In genomic region chr7:3301831-3302618, GRCh38 we compare ENCODE assay signal across 8 cellular contexts. TPM values are rescaled to one million over a fixed set of nuclear protein-coding genes. Genes with fewer than 3 reads are reported as not detected.
DNase-seq lines count a peak whose midpoint lies in the region; ATAC-seq and TF ChIP-seq lines count a peak whose summit lies in the region.

No MANE protein-coding gene starts in this region.

- H3K36me3 ChIP-seq in ACC112 (ENCODE audit: insufficient read depth, low read length) (no peaks in the 10 kb centered on the region), mesenchymal stem cell (ENCODE audit: control insufficient read depth in 1 of 2, insufficient read depth in 2 of 2, low read depth in 1 of 2, low read length in 2 of 2) (no peaks in the 10 kb centered on the region), thoracic aorta (no peaks in the 10 kb centered on the region)

- no peaks in the 10 kb centered on the region for H3K79me2 ChIP-seq in ACC112 (ENCODE audit: control insufficient read depth, insufficient read depth, low read length, unreplicated experiment)

- H3K9me3 ChIP-seq in mesenchymal stem cell (ENCODE audit: control insufficient read depth, low read length) (no peaks in the 10 kb centered on the region), thoracic aorta (no peaks in the 10 kb centered on the region)

- H3K23ac ChIP-seq in mesenchymal stem cell (ENCODE audit: low read length in 2 of 2): no peak overlapping the region

- H2AFZ ChIP-seq in ACC112 (ENCODE audit: low read length, unreplicated experiment) (no peak overlapping the region), mesenchymal stem cell (ENCODE audit: low read depth, low read length) (peak overlapping the region; percentile 53)

- no peak overlapping the region for H4K8ac ChIP-seq in mesenchymal stem cell (ENCODE audit: low read length)

- no peaks in the 10 kb centered on the region for H3K4me1 ChIP-seq in ACC112 (ENCODE audit: control insufficient read depth, insufficient read depth, low read length, unreplicated experiment)
- H3K4me1 ChIP-seq in mesenchymal stem cell (ENCODE audit: control insufficient read depth, insufficient read depth, low read depth, low read length): peaks cover 8% of the 10 kb centered on the region
- peaks cover 7 to 37% of the 10 kb centered on the region in 2 donors for H3K4me1 ChIP-seq in thoracic aorta (ENCODE audit: control insufficient read depth in 1 of 2, low read depth in 2 of 2)

- no peak overlapping the region for H2BK15ac ChIP-seq in mesenchymal stem cell (ENCODE audit: low read depth, poor library complexity, severe bottlenecking)

- no peak overlapping the region for H3K14ac ChIP-seq in mesenchymal stem cell (ENCODE audit: low read length in 2 of 2)

- H3K4me2 ChIP-seq in mesenchymal stem cell (ENCODE audit: low read length, poor library complexity, severe bottlenecking): peak overlapping the region; percentile 99

- WGBS in mesenchymal stem cell: under 1% methylated on average over 38 of the region's 45 CpGs

- H3K27ac ChIP-seq in ACC112 (ENCODE audit: low read depth, low read length) (no peak overlapping the region), mesenchymal stem cell (ENCODE audit: low read length, poor library complexity, severe bottlenecking) (no peak overlapping the region), thoracic aorta (peak overlapping the region; percentile 64 to 71)

- peak overlapping the region; percentile 57 for H3K4me3 ChIP-seq in ACC112 (ENCODE audit: low read depth, low read length)
- H3K4me3 ChIP-seq in mesenchymal stem cell (ENCODE audit: insufficient read depth in 1 of 2, low read depth in 1 of 2, low read length in 2 of 2): peak overlapping the region; percentile 75 to 89
- H3K4me3 ChIP-seq in thoracic aorta: peak overlapping the region; percentile 84

- TF ChIP-seq CTCF in thoracic aorta (IDR thresholded peaks at IDR 0.05): peak; percentile 41

- no peak overlapping the region for H2AK5ac ChIP-seq in mesenchymal stem cell (ENCODE audit: low read length, severe bottlenecking)

- no peak overlapping the region for H2BK12ac ChIP-seq in mesenchymal stem cell (ENCODE audit: low read length in 2 of 2)

- H3K27me3 ChIP-seq in ACC112 (ENCODE audit: insufficient read depth, low read length) (peaks cover 23% of the 10 kb centered on the region), mesenchymal stem cell (ENCODE audit: control insufficient read depth in 1 of 2, insufficient read depth in 1 of 2, low read length in 2 of 2) (no peaks in the 10 kb centered on the region), thoracic aorta (replicated peaks; ENCODE audit: insufficient read depth) (no peaks in the 10 kb centered on the region)

- ATAC-seq in thoracic aorta (ENCODE audit: insufficient number of reproducible peaks, low FRiP score, low read depth) (no peak), GM18520 (IDR thresholded peaks at IDR 0.05; ENCODE audit: unreplicated experiment) (no peak), HG03135 (IDR thresholded peaks at IDR 0.05; ENCODE audit: unreplicated experiment) (no peak)

- peaks cover 10% of the 10 kb centered on the region for H3K79me1 ChIP-seq in mesenchymal stem cell (replicated peaks; ENCODE audit: low read length, poor library complexity, severe bottlenecking)

- DNase-seq in HCEC 1CT (peak; percentile 51), SKM-1 treated with dmso at 0.1 percent for 144 hours (lab: John Stamatoyannopoulos, UW; ENCODE audit: unreplicated experiment) (peak; percentile 28), ecto neural progenitor cell (ENCODE audit: low spot score) (peak; percentile 56), mesenchymal stem cell (peak; percentile 71), thoracic aorta (ENCODE audit: low spot score) (no peak)

- H3K18ac ChIP-seq in mesenchymal stem cell (ENCODE audit: low read depth in 1 of 2, low read length in 2 of 2): peak overlapping the region in 1 of 2 experiments; percentile 14

- H2BK5ac ChIP-seq in mesenchymal stem cell (ENCODE audit: low read depth, low read length, poor library complexity, severe bottlenecking): no peak overlapping the region

- peak overlapping the region in 1 of 2 experiments; percentile 26 for H3K4ac ChIP-seq in mesenchymal stem cell (ENCODE audit: low read depth in 1 of 2, low read length in 2 of 2)

- H3K9ac ChIP-seq in mesenchymal stem cell (ENCODE audit: low read length): peak overlapping the region; percentile 82

- H4K91ac ChIP-seq in mesenchymal stem cell (ENCODE audit: low read length): no peak overlapping the region

- H2BK120ac ChIP-seq in mesenchymal stem cell (ENCODE audit: low read depth, low read length): no peak overlapping the region

RNA-seq across cellular contexts. Expression of gene SDK1, which starts 1.0 kb away (rescaled TPM):
- polyA plus RNA-seq in mesenchymal stem cell (2013, experiment 1 of 2): 6.1 TPM
- 6.0 TPM for polyA plus RNA-seq in mesenchymal stem cell (2013, experiment 2 of 2)
- 10 to 100 TPM; 27.5 to 29.2 TPM for total RNA-seq in thoracic aorta

Comparison
In these comparisons a context has a peak if more than half of its experiments do, and no peak if none do; other contexts are left out.
1. H3K27ac ChIP-seq: peak in thoracic aorta (2 of 2); none in ACC112 (single experiment) and mesenchymal stem cell (single experiment).
2. Peak in every context shown above with its lines, with median percentiles within 50 percentile points of each other: H3K4me3 ChIP-seq.